ENCODE assay signal across 9 cellular contexts in genomic region chr19:8004001-8004400, GRCh38. TPM values are rescaled to one million over a fixed set of nuclear protein-coding genes. Genes with fewer than 3 reads are reported as not detected.
DNase-seq lines count a peak whose midpoint lies in the region; ATAC-seq and TF ChIP-seq lines count a peak whose summit lies in the region.
"Had no signal": no experiment of that assay in that cellular context is flagged by ENCODE, and none has a peak within 500 bp of the region (broad histone marks: within the 10 kb centered on the region; RNA-seq: fewer than 3 reads in every experiment).

No MANE protein-coding gene starts in this region.

- peaks cover 64% of the 10 kb centered on the region for H3K79me2 ChIP-seq in GM23338 (replicated peaks; ENCODE audit: insufficient read depth)

- no peak overlapping the region for H2AFZ ChIP-seq in GM23338

- H3K9ac ChIP-seq in SK-N-MC (ENCODE audit: insufficient read length), result peak overlapping the region; percentile 87

- H3K4me1 ChIP-seq in GM23338 (ENCODE audit: insufficient read depth), result peaks cover 20% of the 10 kb centered on the region
- H3K4me1 ChIP-seq in foreskin keratinocyte, result peaks cover 9% of the 10 kb centered on the region

- H3K4me3 ChIP-seq in GM23338 (peak overlapping the region; percentile 90), SK-N-MC (peak overlapping the region; percentile 91), fibroblast of the aortic adventitia (ENCODE audit: low read depth, low read length) (peak overlapping the region; percentile 68), skeletal muscle cell (ENCODE audit: low read depth, low read length) (peak overlapping the region; percentile 69)

- H3K27ac ChIP-seq in GM23338 (ENCODE audit: low read depth) (peak overlapping the region; percentile 72), SK-N-MC (no peak overlapping the region), foreskin keratinocyte (no peak overlapping the region)

- peak overlapping the region; percentile 99 for H3K4me3 Mint-ChIP-seq in GM23338

- H3F3A ChIP-seq in GM23338 (replicated peaks; ENCODE audit: low read depth), result peaks cover 20% of the 10 kb centered on the region

- H3K27ac Mint-ChIP-seq in GM23338, result peak overlapping the region; percentile 94; the same call in 1 of the 2 replicates

- H3K4me2 ChIP-seq in GM23338, result peak overlapping the region; percentile 99

- H3K4me1 Mint-ChIP-seq in GM23338, result peaks cover 35% of the 10 kb centered on the region

- peaks cover 50% of the 10 kb centered on the region for H4K20me1 ChIP-seq in GM23338 (replicated peaks; ENCODE audit: insufficient read depth)

- H3K36me3 ChIP-seq in GM23338 (ENCODE audit: insufficient read depth) (no peaks in the 10 kb centered on the region), SK-N-MC (ENCODE audit: insufficient read depth, low read length) (peaks cover 12% of the 10 kb centered on the region; the same call in 1 of the 2 replicates)

- H3K9me2 ChIP-seq in GM23338 (ENCODE audit: insufficient read depth), result no peaks in the 10 kb centered on the region

- H3K9me3 ChIP-seq in SK-N-MC (ENCODE audit: low read depth, low read length), result no peaks in the 10 kb centered on the region

- no peaks in the 10 kb centered on the region; the same call in 2 of the 3 replicates for H3K9me3 Mint-ChIP-seq in GM23338

- peaks cover 30% of the 10 kb centered on the region for H3K36me3 Mint-ChIP-seq in GM23338 (ENCODE audit: low read depth)

- no peak for ATAC-seq in GM23338
- no peak for ATAC-seq in GM21515 (IDR thresholded peaks at IDR 0.05; ENCODE audit: unreplicated experiment)
- no peak for ATAC-seq in foreskin keratinocyte

- TF ChIP-seq CTCF in GM23338 (conservative IDR thresholded peaks at IDR 0.05; ENCODE audit: low read depth in 2 of 2), result no peak
- no peak for TF ChIP-seq CTCF in fibroblast of the aortic adventitia (IDR thresholded peaks at IDR 0.05; ENCODE audit: insufficient read depth, low read length)
- TF ChIP-seq CTCF in GM10266 (IDR thresholded peaks at IDR 0.05; ENCODE audit: control insufficient read depth, insufficient read depth, low read depth, missing control alignments), result no peak
- no peak for TF ChIP-seq CTCF in foreskin keratinocyte (conservative IDR thresholded peaks at IDR 0.05)

- H3K27me3 ChIP-seq in GM23338 (ENCODE audit: insufficient read depth) (no peaks in the 10 kb centered on the region), foreskin keratinocyte (no peaks in the 10 kb centered on the region)

- DNase-seq in GM23338 (ENCODE audit: low spot score) (no peak), SK-N-MC (ENCODE audit: low read depth, low spot score) (no peak), fibroblast of the aortic adventitia (ENCODE audit: low read depth) (no peak), skeletal muscle cell (ENCODE audit: low read depth) (no peak), SIG-M5 (lab: John Stamatoyannopoulos, UW) (no peak), GM10266 (ENCODE audit: extremely low spot score) (no peak), foreskin keratinocyte (no peak)
- DNase-seq: NCI-H1436 had no signal

- peaks cover 17% of the 10 kb centered on the region for H3K27me3 Mint-ChIP-seq in GM23338 (ENCODE audit: insufficient read depth, low read depth, poor library complexity)

TF ChIP-seq in GM23338, 12 proteins besides CTCF, POLR2A, EP300 and RAD21:
- TF ChIP-seq CREB1 (CRISPR knock-in tag; IDR thresholded peaks at IDR 0.05; ENCODE audit: low read depth) (no peak), ETS1 (IDR thresholded peaks at IDR 0.05) (no peak), NANOG (IDR thresholded peaks at IDR 0.05; ENCODE audit: borderline replicate concordance) (no peak), REST (IDR thresholded peaks at IDR 0.05; ENCODE audit: unreplicated experiment) (no peak), EZH2phosphoT487 (IDR thresholded peaks at IDR 0.05; ENCODE audit: unreplicated experiment) (no peak), EZH2 (IDR thresholded peaks at IDR 0.05; ENCODE audit: low read depth, unreplicated experiment) (no peak)

RNA-seq across cellular contexts. Expression of gene ELAVL1, which starts 1.4 kb away (rescaled TPM):
- total RNA-seq in GM23338 (2014; rRNA removed; shearing (Covaris generic)), result 118 and 143 TPM in 2 replicates
- polyA plus RNA-seq in GM23338 (2016; fragmentation: Nextera tagmentation; extraction: Ambion mirVana) (74.1 and 81.6 TPM in 2 replicates), foreskin keratinocyte (53.5 and 62.5 TPM in 2 replicates)
- total RNA-seq in fibroblast of the aortic adventitia (ENCODE audit: low replicate concordance) (5.8 and 34.1 TPM in 2 replicates), foreskin keratinocyte (79.7 and 85.2 TPM in 2 replicates)

RNA-seq across cellular contexts. Expression of gene CCL25, which starts 48.6 kb away (rescaled TPM):
- total RNA-seq in GM23338 (2014; rRNA removed; shearing (Covaris generic)), result 0.52 TPM in 1 of 2 replicates, not detected in the other
- polyA plus RNA-seq in GM23338 (2016; fragmentation: Nextera tagmentation; extraction: Ambion mirVana) (0.73 and 0.97 TPM in 2 replicates), foreskin keratinocyte (not detected in 2 replicates)
- total RNA-seq in fibroblast of the aortic adventitia (ENCODE audit: low replicate concordance) (not detected in 2 replicates), foreskin keratinocyte (not detected in 2 replicates)
